ENCODE assay signal across 8 cellular contexts in genomic region chr10:87436104-87436503, GRCh38.
DNase-seq lines count a peak whose midpoint lies in the region; ATAC-seq and TF ChIP-seq lines count a peak whose summit lies in the region.
"Not testable (repeated sequence)": the region's sequence is repeated elsewhere in the genome, so short reads cannot be mapped to it uniquely, and the experiment has no call there.

No MANE protein-coding gene starts in this region.

- H3K27me3 Mint-ChIP-seq in T-cell; osteocyte (ENCODE audit: unreplicated experiment): not testable (repeated sequence)

- not testable (repeated sequence) for H3K4me1 ChIP-seq in heart right ventricle, upper lobe of right lung

- POLR2A ChIA-PET in T-cell (lab: Charles Lee) = not testable (repeated sequence)

- not testable (repeated sequence) for H3K36me3 Mint-ChIP-seq in T-cell; activated naive CD4-positive, alpha-beta T cell treated with anti-CD3 and anti-CD28 coated beads, Interleukin-2, amount 50 U/mL, for 72 hours; osteocyte (ENCODE audit: unreplicated experiment)

- not testable (repeated sequence) for H3K9me3 Mint-ChIP-seq in T-cell; activated naive CD4-positive, alpha-beta T cell treated with anti-CD3 and anti-CD28 coated beads, Interleukin-2, amount 50 U/mL, for 72 hours; osteocyte (ENCODE audit: unreplicated experiment)

- H3K4me1 Mint-ChIP-seq in T-cell; osteocyte (ENCODE audit: unreplicated experiment): not testable (repeated sequence)

- H3K27me3 ChIP-seq in heart right ventricle, upper lobe of right lung: not testable (repeated sequence)

- H3K36me3 ChIP-seq in heart right ventricle, upper lobe of right lung: not testable (repeated sequence)

- H3K4me3 Mint-ChIP-seq in T-cell; osteocyte (ENCODE audit: unreplicated experiment): not testable (repeated sequence)

- TF ChIP-seq CTCF in heart right ventricle (IDR thresholded peaks at IDR 0.05) (peak in 5 of 9 donors; percentile 7 to 41 (median 24)), osteocyte (IDR thresholded peaks at IDR 0.05) (peak; percentile 41)
- not testable (repeated sequence) for TF ChIP-seq CTCF in upper lobe of right lung (IDR thresholded peaks at IDR 0.05)

- CTCF ChIA-PET in T-cell (lab: Charles Lee) = not testable (repeated sequence)

- DNase-seq in T-cell (peak in 7 of 34 experiments; percentile 0 to 19 (median 1)), heart right ventricle (peak in 1 of 2 donors; percentile 40), upper lobe of right lung (peak; percentile 58)
- DNase-seq in activated naive CD4-positive, alpha-beta T cell treated with anti-CD3 and anti-CD28 coated beads, Interleukin-2, amount 50 U/mL, for 72 hours (ENCODE audit: low spot score in 2 of 2); osteocyte (ENCODE audit: extremely low spot score, unreplicated experiment): not testable (repeated sequence)

- intact Hi-C loops in heart right ventricle (cut with DNase I); upper lobe of right lung (cut with DNase I): not testable (repeated sequence)

- ATAC-seq in GM18868 (IDR thresholded peaks at IDR 0.05; ENCODE audit: unreplicated experiment) (peak; percentile 84), GM21723 (IDR thresholded peaks at IDR 0.05; ENCODE audit: unreplicated experiment) (peak; percentile 80), HG03108 (IDR thresholded peaks at IDR 0.05; ENCODE audit: unreplicated experiment) (peak; percentile 86), T-cell (replicated peaks in 1 of 4) (peak; percentile 79 to 89 (median 82)), heart right ventricle (peak; percentile 90 to 97 (median 96)), upper lobe of right lung (peak; percentile 99)
- ATAC-seq in activated naive CD4-positive, alpha-beta T cell treated with anti-CD3 and anti-CD28 coated beads, Interleukin-2, amount 50 U/mL, for 72 hours = peak; percentile 94 to 95

- not testable (repeated sequence) for H3K27ac Mint-ChIP-seq in T-cell; activated naive CD4-positive, alpha-beta T cell treated with anti-CD3 and anti-CD28 coated beads, Interleukin-2, amount 50 U/mL, for 72 hours; osteocyte (ENCODE audit: unreplicated experiment)

- not testable (repeated sequence) for H3K9me3 ChIP-seq in heart right ventricle, upper lobe of right lung

- H3K4me3 ChIP-seq in heart right ventricle, upper lobe of right lung: not testable (repeated sequence)

- H3K27ac ChIP-seq in heart right ventricle, upper lobe of right lung: not testable (repeated sequence)

- WGBS in heart right ventricle, 2 donors = 1 to 3% methylated on average over 9 to 11 of the region's 14 CpGs
